Comparison of ENCODE assay signal across 11 cellular contexts in genomic region chr15:68608206-68608843, GRCh38. TPM values are rescaled to one million over a fixed set of nuclear protein-coding genes. Genes with fewer than 3 reads are reported as not detected.
DNase-seq lines count a peak whose midpoint lies in the region; TF ChIP-seq lines count a peak whose summit lies in the region.
"Had no signal": no experiment of that assay in that cellular context is flagged by ENCODE, and none has a peak within 500 bp of the region (broad histone marks: within the 10 kb centered on the region; RNA-seq: fewer than 3 reads in every experiment).

No MANE protein-coding gene starts in this region.

- H3K9me3 ChIP-seq in ascending aorta (no peaks in the 10 kb centered on the region), tibial nerve (peaks cover 0 to 7% (median 0%) of the 10 kb centered on the region in 4 donors)

- H3K4me1 Mint-ChIP-seq in nephron, result peaks cover 55% of the 10 kb centered on the region

- TF ChIP-seq CTCF in ascending aorta (IDR thresholded peaks at IDR 0.05) (no peak), nephron (IDR thresholded peaks at IDR 0.05; ENCODE audit: unreplicated experiment in 3 of 3) (no peak), tibial nerve (IDR thresholded peaks at IDR 0.05) (peak in 2 of 5 experiments; percentile 13 to 19)

- peak; percentile 75 to 94 for TF ChIP-seq EP300 in tibial nerve (IDR thresholded peaks at IDR 0.05)

- WGBS in tibial nerve, 2 donors, result 15 to 31% methylated on average over 8 of the region's 8 CpGs

- H3K4me3 ChIP-seq in ascending aorta (no peak overlapping the region), tibial nerve (no peak overlapping the region)

- H3K27me3 ChIP-seq in ascending aorta (no peaks in the 10 kb centered on the region), tibial nerve (no peaks in the 10 kb centered on the region)

- H3K27me3 Mint-ChIP-seq in nephron (ENCODE audit: low read depth), result peaks cover 7% of the 10 kb centered on the region

- intact Hi-C loops in ascending aorta (cut with DNase I), result loop anchor here (2.0 kb wide), 2 partner anchors 18 to 30 kb away; partner anchors contain the start of gene CORO2B

- DNase-seq in ascending aorta (ENCODE audit: low spot score in 2 of 2) (peak; percentile 28 to 88), glomerular visceral epithelial cell (ENCODE audit: extremely low spot score) (peak; percentile 44), tibial nerve (ENCODE audit: low spot score in 2 of 2) (peak; percentile 75 to 77), NCI-H82 (lab: John Stamatoyannopoulos, UW) (no peak), GF-D8 (lab: John Stamatoyannopoulos, UW) (no peak), SW480 (ENCODE audit: low spot score) (no peak)
- no peak for DNase-seq in stimulated activated CD4-positive, alpha-beta T cell treated with anti-CD3 and anti-CD28 coated beads, Interleukin-4, amount 100 ng/mL, for 1 hour
- DNase-seq: activated T-cell treated with anti-CD3 and anti-CD28 coated beads for 4 hours, T-helper 1 cell had no signal

- H3K36me3 Mint-ChIP-seq in nephron (ENCODE audit: low read depth), result peaks cover 7% of the 10 kb centered on the region

- no peak for TF ChIP-seq POLR2A in tibial nerve (IDR thresholded peaks at IDR 0.05)

- H3K4me1 ChIP-seq in ascending aorta (peaks cover 15 to 27% of the 10 kb centered on the region in 2 donors), tibial nerve (peaks cover 4 to 70% (median 26%) of the 10 kb centered on the region in 4 donors)

- peak overlapping the region; percentile 90 to 93 (median 93) for H3K27ac Mint-ChIP-seq in nephron

- peak overlapping the region; percentile 1 to 36 (median 19) for H3K4me3 Mint-ChIP-seq in nephron

- H3K27ac ChIP-seq in ascending aorta, result peak overlapping the region; percentile 74 to 80
- H3K27ac ChIP-seq in tibial nerve, result peak overlapping the region; percentile 48 to 90 (median 79)

- H3K36me3 ChIP-seq in ascending aorta, result no peaks in the 10 kb centered on the region
- H3K36me3 ChIP-seq in tibial nerve, result no peaks in the 10 kb centered on the region

- peaks cover 3% of the 10 kb centered on the region for H3K9me3 Mint-ChIP-seq in nephron

RNA-seq across cellular contexts. Expression of gene CORO2B, which starts 29.5 kb away (rescaled TPM):
- total RNA-seq in ascending aorta (11.0 TPM), tibial nerve (10 to 100 TPM in 1 of 4 donors, 1 to 10 TPM in 3; 6.3 to 12.6 (median 9.6) TPM)
- total RNA-seq: NCI-H460 had no signal

Comparison
In these comparisons a context has a peak if more than half of its experiments do, and no peak if none do; other contexts are left out.
1. DNase-seq: peak in ascending aorta (2 of 2), glomerular visceral epithelial cell (single experiment) and tibial nerve (2 of 2); none in NCI-H82 (single experiment), stimulated activated CD4-positive, alpha-beta T cell treated with anti-CD3 and anti-CD28 coated beads, Interleukin-4, amount 100 ng/mL, for 1 hour (single experiment), GF-D8 (single experiment) and SW480 (single experiment).